In genomic region chr19:48872884-48873475, GRCh38 we compare ENCODE assay signal across 8 cellular contexts.
DNase-seq lines count a peak whose midpoint lies in the region; FAIRE-seq and TF ChIP-seq lines count a peak whose summit lies in the region.

No MANE protein-coding gene starts in this region.

- no peak for FAIRE-seq in D721Med (lab: Jason Lieb, UNC)

- DNase-seq in C1 segment of cervical spinal cord (lab: John Stamatoyannopoulos, UW) (peak in 11 of 14 donors; percentile 19 to 70 (median 42)), HEK293T (ENCODE audit: extremely low spot score) (peak; percentile 71), NCI-H446 treated with DMSO at 0.1 percent for 48 hours (lab: John Stamatoyannopoulos, UW) (peak; percentile 66), coronary artery (ENCODE audit: low spot score) (peak; percentile 92), left kidney (ENCODE audit: low read depth, low spot score) (peak; percentile 96), D721Med (ENCODE audit: insufficient read length, low spot score) (no peak)
- DNase-seq in activated CD4-positive, alpha-beta T cell treated with anti-CD3 and anti-CD28 coated beads for 48 hours: peak; percentile 84
- DNase-seq in stimulated activated CD4-positive, alpha-beta T cell treated with anti-CD3 and anti-CD28 coated beads, Interleukin-2, amount 100 ng/mL, for 4 hours (ENCODE audit: low read depth): peak; percentile 65

- POLR2A ChIA-PET in HEK293T (lab: Yijun Ruan, JAX): interaction anchor here (0.6 to 6.1 kb wide), 17 partner anchors 8 to 254 kb away, joined by 3 to 40 read pairs (median 5); partner anchors contain the start of genes BCAT2, CA11, NUCB1 and RPL18

- peak overlapping the region; percentile 99 for H3K27ac ChIP-seq in coronary artery

- H3K4me3 ChIP-seq in coronary artery: peak overlapping the region; percentile 92

- TF ChIP-seq CTCF in coronary artery (IDR thresholded peaks at IDR 0.05): no peak
- no peak for TF ChIP-seq CTCF in D721Med (IDR thresholded peaks at IDR 0.05; ENCODE audit: insufficient read depth, missing control alignments)

- CTCF ChIA-PET in HEK293T (lab: Yijun Ruan, JAX): no interaction called here

TF ChIP-seq in HEK293T, 16 proteins besides CTCF, POLR2A, EP300 and RAD21:
- no peak for TF ChIP-seq PKNOX1 (IDR thresholded peaks at IDR 0.05)
- no peak for TF ChIP-seq SP1 (IDR thresholded peaks at IDR 0.05)
- TF ChIP-seq HDGF (IDR thresholded peaks at IDR 0.05; ENCODE audit: borderline replicate concordance): no peak
- no peak for TF ChIP-seq FOXA1 (IDR thresholded peaks at IDR 0.05)
- TF ChIP-seq BHLHE40 (IDR thresholded peaks at IDR 0.05; ENCODE audit: borderline replicate concordance): no peak
- no peak for TF ChIP-seq NFRKB (IDR thresholded peaks at IDR 0.05)
- no peak; the same call in 1 of the 2 replicates for TF ChIP-seq FOXK2 (IDR thresholded peaks at IDR 0.05)
- no peak for TF ChIP-seq ARNT (IDR thresholded peaks at IDR 0.05)
- no peak for TF ChIP-seq CTBP1 (IDR thresholded peaks at IDR 0.05; ENCODE audit: borderline replicate concordance)
- TF ChIP-seq L3MBTL2 (conservative IDR thresholded peaks at IDR 0.05): no peak
- TF ChIP-seq ELF4 (IDR thresholded peaks at IDR 0.05): no peak
- no peak for TF ChIP-seq FOXM1 (IDR thresholded peaks at IDR 0.05; ENCODE audit: borderline replicate concordance)
- TF ChIP-seq ZNF384 (IDR thresholded peaks at IDR 0.05): no peak
- TF ChIP-seq LEF1 (IDR thresholded peaks at IDR 0.05; ENCODE audit: borderline replicate concordance): no peak
TF ChIP-seq in HEK293T: peak in this region for 0.
